Comparison of ENCODE assay signal across 13 cellular contexts in genomic region chr5:122985954-122986721, GRCh38.
DNase-seq lines count a peak whose midpoint lies in the region; ATAC-seq lines count a peak whose summit lies in the region.
"Had no signal": no experiment of that assay in that cellular context is flagged by ENCODE, and none has a peak within 500 bp of the region (broad histone marks: within the 10 kb centered on the region; RNA-seq: fewer than 3 reads in every experiment).

No MANE protein-coding gene starts in this region.

- no peaks in the 10 kb centered on the region for H3K36me3 Mint-ChIP-seq in stimulated activated naive B cell treated with anti-CD40 and anti-IgM and Interleukin-4, amounts not matched to agents 10 μg/mL and 1 μg/mL and 100 μg/mL, for 72 hours
- H3K36me3 Mint-ChIP-seq in activated T-cell treated with anti-CD3 and anti-CD28 coated beads, Interleukin-2, amount 50 U/mL, for 24 hours (ENCODE audit: low read depth) = no peaks in the 10 kb centered on the region
- H3K36me3 Mint-ChIP-seq: activated naive CD4-positive, alpha-beta T cell treated with anti-CD3 and anti-CD28 coated beads, Interleukin-2, amount 50 U/mL, for 72 hours had no signal

- H3K4me3 Mint-ChIP-seq in stimulated activated naive B cell treated with anti-CD40 and anti-IgM and Interleukin-4, amounts not matched to agents 10 μg/mL and 1 μg/mL and 100 μg/mL, for 72 hours = peak overlapping the region; percentile 1
- H3K4me3 Mint-ChIP-seq in activated T-cell treated with anti-CD3 and anti-CD28 coated beads, Interleukin-2, amount 50 U/mL, for 24 hours = no peak overlapping the region

- peak overlapping the region; percentile 4 for H3K27ac Mint-ChIP-seq in stimulated activated naive B cell treated with anti-CD40 and anti-IgM and Interleukin-4, amounts not matched to agents 10 μg/mL and 1 μg/mL and 100 μg/mL, for 72 hours
- H3K27ac Mint-ChIP-seq in activated T-cell treated with anti-CD3 and anti-CD28 coated beads, Interleukin-2, amount 50 U/mL, for 24 hours = no peak overlapping the region
- H3K27ac Mint-ChIP-seq: activated naive CD4-positive, alpha-beta T cell treated with anti-CD3 and anti-CD28 coated beads, Interleukin-2, amount 50 U/mL, for 72 hours had no signal

- peaks cover 4 to 6% of the 10 kb centered on the region in 2 donors for H3K27me3 Mint-ChIP-seq in stimulated activated naive B cell treated with anti-CD40 and anti-IgM and Interleukin-4, amounts not matched to agents 10 μg/mL and 1 μg/mL and 100 μg/mL, for 72 hours
- no peaks in the 10 kb centered on the region for H3K27me3 Mint-ChIP-seq in activated T-cell treated with anti-CD3 and anti-CD28 coated beads, Interleukin-2, amount 50 U/mL, for 24 hours

- peaks cover 17 to 21% of the 10 kb centered on the region in 2 donors for H3K4me1 Mint-ChIP-seq in stimulated activated naive B cell treated with anti-CD40 and anti-IgM and Interleukin-4, amounts not matched to agents 10 μg/mL and 1 μg/mL and 100 μg/mL, for 72 hours
- H3K4me1 Mint-ChIP-seq in activated T-cell treated with anti-CD3 and anti-CD28 coated beads, Interleukin-2, amount 50 U/mL, for 24 hours (ENCODE audit: low read depth) = no peaks in the 10 kb centered on the region

- peak; percentile 98 for ATAC-seq in HG02610 (IDR thresholded peaks at IDR 0.05; ENCODE audit: unreplicated experiment)
- peak; percentile 93 for ATAC-seq in HG03432 (IDR thresholded peaks at IDR 0.05; ENCODE audit: unreplicated experiment)
- ATAC-seq in stimulated activated naive B cell treated with anti-CD40 and anti-IgM and Interleukin-4, amounts not matched to agents 10 μg/mL and 1 μg/mL and 100 μg/mL, for 72 hours (replicated peaks) = peak; percentile 98

- DNase-seq in SIG-M5 treated with dmso at 0.1 percent for 504 hours (lab: John Stamatoyannopoulos, UW; ENCODE audit: unreplicated experiment) = peak; percentile 8
- DNase-seq in SIG-M5 (lab: John Stamatoyannopoulos, UW) = no peak
- DNase-seq in stimulated activated naive B cell treated with anti-CD40 and anti-IgM and Interleukin-4, amounts not matched to agents 10 μg/mL and 1 μg/mL and 100 μg/mL, for 72 hours = peak; percentile 18
- DNase-seq in stimulated activated CD4-positive, alpha-beta T cell treated with anti-CD3 and anti-CD28 coated beads, Interleukin-15, amount 100 ng/mL, for 24 hours = no peak
- DNase-seq in activated T-cell treated with anti-CD3 and anti-CD28 coated beads, Interleukin-2, amount 50 U/mL, for 24 hours = no peak
- DNase-seq in glomerular visceral epithelial cell (ENCODE audit: extremely low spot score) = no peak
- DNase-seq: DND-41, dorsolateral prefrontal cortex, NCI-H1048, right cardiac atrium had no signal

- no peaks in the 10 kb centered on the region for H3K9me3 Mint-ChIP-seq in stimulated activated naive B cell treated with anti-CD40 and anti-IgM and Interleukin-4, amounts not matched to agents 10 μg/mL and 1 μg/mL and 100 μg/mL, for 72 hours
- H3K9me3 Mint-ChIP-seq in activated T-cell treated with anti-CD3 and anti-CD28 coated beads, Interleukin-2, amount 50 U/mL, for 24 hours = no peaks in the 10 kb centered on the region
- H3K9me3 Mint-ChIP-seq: activated naive CD4-positive, alpha-beta T cell treated with anti-CD3 and anti-CD28 coated beads, Interleukin-2, amount 50 U/mL, for 72 hours had no signal

Comparison
In these comparisons a context has a peak if more than half of its experiments do, and no peak if none do; other contexts are left out.
1. DNase-seq: peak in SIG-M5 treated with dmso at 0.1 percent for 504 hours (single experiment) and stimulated activated naive B cell treated with anti-CD40 and anti-IgM and Interleukin-4, amounts not matched to agents 10 μg/mL and 1 μg/mL and 100 μg/mL, for 72 hours (single experiment); none in SIG-M5 (single experiment), stimulated activated CD4-positive, alpha-beta T cell treated with anti-CD3 and anti-CD28 coated beads, Interleukin-15, amount 100 ng/mL, for 24 hours (single experiment), activated T-cell treated with anti-CD3 and anti-CD28 coated beads, Interleukin-2, amount 50 U/mL, for 24 hours (single experiment) and glomerular visceral epithelial cell (single experiment).
2. Peak in every context shown above with its lines, with median percentiles within 50 percentile points of each other: ATAC-seq.